3 cellular contexts compared by ENCODE assay signal in genomic region chr10:119619215-119619614, GRCh38.
TF ChIP-seq lines count a peak whose summit lies in the region.

No MANE protein-coding gene starts in this region.

TF ChIP-seq in SK-N-SH, 30 proteins besides CTCF, POLR2A, EP300 and RAD21 (continued from another document and continues in another):
- TF ChIP-seq YY1 (IDR thresholded peaks at IDR 0.05; ENCODE audit: low read depth) (no peak), RCOR1 (IDR thresholded peaks at IDR 0.05; ENCODE audit: low read length) (no peak), USF1 (IDR thresholded peaks at IDR 0.05; ENCODE audit: borderline replicate concordance, low read depth) (no peak), CHD2 (IDR thresholded peaks at IDR 0.05; ENCODE audit: low read length, partially characterized antibody) (no peak), FOSL2 (IDR thresholded peaks at IDR 0.05; ENCODE audit: borderline replicate concordance, low read depth) (no peak), MAX (IDR thresholded peaks at IDR 0.05; ENCODE audit: low read depth) (no peak), IRF3 (IDR thresholded peaks at IDR 0.05; ENCODE audit: low read depth, low read length) (no peak), REST (IDR thresholded peaks at IDR 0.05; ENCODE audit: low read depth, low read length) (no peak), NRF1 (IDR thresholded peaks at IDR 0.05; ENCODE audit: low read depth, low read length) (no peak), EZH2phosphoT487 (IDR thresholded peaks at IDR 0.05; ENCODE audit: borderline replicate concordance, low read depth) (no peak), SIN3A (IDR thresholded peaks at IDR 0.05; ENCODE audit: borderline replicate concordance, low read depth, low read length) (no peak), GABPA (IDR thresholded peaks at IDR 0.05; ENCODE audit: low read depth) (no peak), POLR2AphosphoS5 (IDR thresholded peaks at IDR 0.05; ENCODE audit: low read depth, low read length) (no peak), TEAD4 (IDR thresholded peaks at IDR 0.05; ENCODE audit: borderline replicate concordance, insufficient read depth) (no peak), RXRA (IDR thresholded peaks at IDR 0.05; ENCODE audit: borderline replicate concordance, low read depth) (no peak), GATA2 (CRISPR knock-in tag; IDR thresholded peaks at IDR 0.05) (no peak), RFX5 (IDR thresholded peaks at IDR 0.05; ENCODE audit: low read length) (no peak)

TF ChIP-seq in SK-N-SH treated with all-trans-retinoic acid at 6 μM for 48 hours, 23 proteins besides CTCF, POLR2A, EP300 and RAD21:
- TF ChIP-seq PATZ1 (CRISPR knock-in tag; IDR thresholded peaks at IDR 0.05; ENCODE audit: borderline replicate concordance) (no peak), CREB5 (CRISPR knock-in tag; IDR thresholded peaks at IDR 0.05; ENCODE audit: low read depth) (no peak), ZNF8 (CRISPR knock-in tag; IDR thresholded peaks at IDR 0.05) (no peak), ARNTL (CRISPR knock-in tag; IDR thresholded peaks at IDR 0.05; ENCODE audit: borderline replicate concordance, low read depth) (no peak), TSHZ2 (CRISPR knock-in tag; IDR thresholded peaks at IDR 0.05) (no peak)

TF ChIP-seq in endothelial cell of umbilical vein, 7 proteins besides CTCF, POLR2A, EP300 and RAD21 (continued from another document):
- TF ChIP-seq FOS (IDR thresholded peaks at IDR 0.05; ENCODE audit: borderline replicate concordance, insufficient read depth, low read length) (no peak), JUN (IDR thresholded peaks at IDR 0.05; ENCODE audit: borderline replicate concordance, insufficient read depth, insufficient read length, low read depth) (no peak), MAX (IDR thresholded peaks at IDR 0.05; ENCODE audit: insufficient read depth, insufficient read length) (no peak), EZH2 (IDR thresholded peaks at IDR 0.05; ENCODE audit: borderline replicate concordance, low read depth, low read length, severe bottlenecking) (no peak), GATA2 (IDR thresholded peaks at IDR 0.05; ENCODE audit: insufficient read depth, insufficient read length, low read depth, low read length) (no peak)
TF ChIP-seq in endothelial cell of umbilical vein: peak in this region for 0.
